Comparison of ENCODE assay signal across 8 cellular contexts in the genomic region with DNA sequence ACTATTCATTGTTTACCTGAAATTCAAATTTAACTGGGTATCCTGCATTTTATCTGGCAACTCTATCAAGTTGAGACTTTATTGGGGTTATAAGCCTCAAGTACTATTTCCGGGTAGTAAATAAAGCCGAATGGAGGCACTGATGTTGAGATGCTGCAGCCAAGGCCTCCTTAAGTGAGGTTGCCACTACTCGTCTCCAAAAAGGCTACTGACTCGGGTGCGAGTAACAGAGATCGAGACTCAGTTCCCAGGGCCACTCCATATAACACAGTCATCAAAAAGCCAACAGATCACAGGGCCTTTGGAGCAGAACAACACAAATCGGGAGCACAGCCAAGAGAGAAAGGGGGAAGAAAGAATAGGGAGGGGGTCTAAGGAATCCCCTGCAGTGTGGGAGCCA. TPM values are rescaled to one million over a fixed set of nuclear protein-coding genes. Genes with fewer than 3 reads are reported as not detected.
DNase-seq lines count a peak whose midpoint lies in the region; ATAC-seq, FAIRE-seq and TF ChIP-seq lines count a peak whose summit lies in the region.

No MANE protein-coding gene starts in this region.

- TF ChIP-seq CTCF in brain (conservative IDR thresholded peaks at IDR 0.05): no peak
- TF ChIP-seq CTCF in thyroid gland (IDR thresholded peaks at IDR 0.05): no peak

- peaks cover 45% of the 10 kb centered on the region for H4K20me1 ChIP-seq in BLaER1

- H3K27me3 ChIP-seq in BLaER1 (no peaks in the 10 kb centered on the region), thyroid gland (no peaks in the 10 kb centered on the region)

- intact Hi-C loops in left colon (cut with DNase I, micrococcal nuclease): no loop called here
- intact Hi-C loops in thyroid gland (cut with DNase I): no loop called here

- H3K4me1 ChIP-seq in BLaER1: peaks cover 58% of the 10 kb centered on the region
- H3K4me1 ChIP-seq in thyroid gland: peaks cover 23 to 27% of the 10 kb centered on the region in 2 donors

- H3K27me3 Mint-ChIP-seq in brain: peaks cover 19% of the 10 kb centered on the region

- ATAC-seq in left colon (peak; percentile 44), HG03159 (IDR thresholded peaks at IDR 0.05; ENCODE audit: unreplicated experiment) (no peak)

- H3K4me3 Mint-ChIP-seq in brain: peak overlapping the region; percentile 99 to 100 (median 100)

- no peak for DNase-seq in Jurkat, Clone E6-1 (ENCODE audit: low read depth, low spot score)
- peak in 1 of 2 donors; percentile 15 for DNase-seq in left colon
- DNase-seq in thyroid gland: peak in 1 of 2 donors; percentile 4
- no peak for DNase-seq in Ammon's horn (ENCODE audit: low spot score)
- DNase-seq in GM19239 (ENCODE audit: insufficient read length, low spot score): no peak

- peak overlapping the region; percentile 99 to 100 (median 100) for H3K27ac Mint-ChIP-seq in brain

- H3K36me3 ChIP-seq in BLaER1: peaks cover 52% of the 10 kb centered on the region
- H3K36me3 ChIP-seq in thyroid gland: peaks cover 17 to 27% of the 10 kb centered on the region in 2 donors

- H3K4me1 Mint-ChIP-seq in brain: peaks cover 60% of the 10 kb centered on the region

- 0% methylated on average over 7 of the region's 7 CpGs for WGBS in thyroid gland, 2 donors

- H3K9me3 ChIP-seq in BLaER1: no peaks in the 10 kb centered on the region
- no peaks in the 10 kb centered on the region for H3K9me3 ChIP-seq in thyroid gland

- no peaks in the 10 kb centered on the region for H3K9me3 Mint-ChIP-seq in brain

- peak overlapping the region; percentile 94 for H3K4me3 ChIP-seq in BLaER1
- H3K4me3 ChIP-seq in Jurkat, Clone E6-1 (ENCODE audit: low read length): peak overlapping the region; percentile 99
- peak overlapping the region; percentile 64 to 84 (median 81) for H3K4me3 ChIP-seq in thyroid gland (replicated peaks in 1 of 3)

- H3K9ac ChIP-seq in BLaER1: peak overlapping the region; percentile 94

- no peak for FAIRE-seq in GM19239 (lab: Jason Lieb, UNC)

- peaks cover 49% of the 10 kb centered on the region for H3K36me3 Mint-ChIP-seq in brain

- H3K4me2 ChIP-seq in BLaER1: peak overlapping the region; percentile 93

- TF ChIP-seq POLR2A in thyroid gland (IDR thresholded peaks at IDR 0.05): no peak

- H3K27ac ChIP-seq in BLaER1 (peak overlapping the region; percentile 95), thyroid gland (peak overlapping the region; percentile 34 to 89 (median 88))

RNA-seq across cellular contexts. Expression of a gene that starts 0.5 kb away (rescaled TPM):
- polyA plus RNA-seq in Jurkat, Clone E6-1 (2012; ENCODE audit: insufficient read depth, insufficient read length): 81.5 TPM
- polyA plus RNA-seq in brain (ENCODE audit: insufficient read depth, low read depth, low replicate concordance): 173 TPM
- 100 to 1,000 TPM; 153 to 165 TPM for total RNA-seq in left colon
- total RNA-seq in thyroid gland: 100 to 1,000 TPM; 172 to 334 (median 182) TPM

RNA-seq across cellular contexts. Expression of a gene that starts 0.7 kb away (rescaled TPM):
- polyA plus RNA-seq in Jurkat, Clone E6-1 (2012; ENCODE audit: insufficient read depth, insufficient read length): 50.4 TPM
- polyA plus RNA-seq in brain (ENCODE audit: insufficient read depth, low read depth, low replicate concordance): 103 TPM
- 100 to 1,000 TPM in 1 of 2 donors, 10 to 100 TPM in 1; 89.5 to 109 TPM for total RNA-seq in left colon
- 10 to 100 TPM; 50.8 to 80.1 (median 68.5) TPM for total RNA-seq in thyroid gland

RNA-seq across cellular contexts. Expression of a gene that starts 24.4 kb away (rescaled TPM):
- polyA plus RNA-seq in Jurkat, Clone E6-1 (2012; ENCODE audit: insufficient read depth, insufficient read length): 0.45 TPM
- polyA plus RNA-seq in brain (ENCODE audit: insufficient read depth, low read depth, low replicate concordance): 1.0 TPM
- total RNA-seq in left colon: under 1 TPM in 1 of 2 donors, not detected in 1; 0.20 TPM
- total RNA-seq in thyroid gland: not detected

RNA-seq across cellular contexts. Expression of a gene that starts 57.6 kb away (rescaled TPM):
- 82.2 TPM for polyA plus RNA-seq in Jurkat, Clone E6-1 (2012; ENCODE audit: insufficient read depth, insufficient read length)
- polyA plus RNA-seq in brain (ENCODE audit: insufficient read depth, low read depth, low replicate concordance): 83.1 TPM
- 10 to 100 TPM; 57.3 to 70.1 TPM for total RNA-seq in left colon
- total RNA-seq in thyroid gland: 100 to 1,000 TPM in 2 of 4 donors, 10 to 100 TPM in 2; 65.2 to 120 (median 85.3) TPM

RNA-seq across cellular contexts. Expression of a gene that starts 57.8 kb away (rescaled TPM):
- polyA plus RNA-seq in Jurkat, Clone E6-1 (2012; ENCODE audit: insufficient read depth, insufficient read length): 0.97 TPM
- 45.5 TPM for polyA plus RNA-seq in brain (ENCODE audit: insufficient read depth, low read depth, low replicate concordance)
- total RNA-seq in left colon (1 to 10 TPM; 5.8 to 6.3 TPM), thyroid gland (10 to 100 TPM in 1 of 4 donors, 1 to 10 TPM in 3; 5.8 to 28.5 (median 7.8) TPM)
